Comparison of ENCODE assay signal across 1 cellular context in genomic region chr6:158644227-158645063, GRCh38.
TF ChIP-seq lines count a peak whose summit lies in the region.

Gene DYNLT1, minus strand, starts transcription at chr6:158644743. Its CDS starts 35 bp downstream, at chr6:158644708.

TF ChIP-seq in HEK293, 187 proteins besides CTCF, POLR2A, EP300 and RAD21 (continued from another document):
- TF ChIP-seq ZNF558 (tag by site-specific recombination; IDR thresholded peaks at IDR 0.05) (no peak), ZNF837 (tag by site-specific recombination; IDR thresholded peaks at IDR 0.05) (0 out of 2 replicates have a peak, but pooled peaks have one; percentile 79), ZNF514 (tag by site-specific recombination; IDR thresholded peaks at IDR 0.05) (no peak), ZNF423 (tag by site-specific recombination; IDR thresholded peaks at IDR 0.05) (no peak), ZNF404 (tag by site-specific recombination; IDR thresholded peaks at IDR 0.05) (no peak), TCF7L2 (IDR thresholded peaks at IDR 0.05; ENCODE audit: borderline replicate concordance, low read depth, low read length) (no peak), BCL6B (tag by site-specific recombination; IDR thresholded peaks at IDR 0.05) (no peak), ZNF18 (tag by site-specific recombination; IDR thresholded peaks at IDR 0.05) (0 out of 2 replicates have a peak, but pooled peaks have one; percentile 21), ZSCAN23 (tag by site-specific recombination; IDR thresholded peaks at IDR 0.05) (peak; percentile 64; the same call in 1 of the 2 replicates), ZNF157 (tag by site-specific recombination; IDR thresholded peaks at IDR 0.05) (no peak), ZFP3 (tag by site-specific recombination; IDR thresholded peaks at IDR 0.05; ENCODE audit: low read depth) (no peak), ZBTB20 (tag by site-specific recombination; IDR thresholded peaks at IDR 0.05) (peak; percentile 84), ZNF146 (tag by site-specific recombination; IDR thresholded peaks at IDR 0.05) (peak; percentile 30; the same call in 1 of the 2 replicates), GLIS2 (tag by site-specific recombination; IDR thresholded peaks at IDR 0.05) (peak; percentile 91), ZNF623 (tag by site-specific recombination; IDR thresholded peaks at IDR 0.05) (peak; percentile 30; the same call in 1 of the 2 replicates), ZNF121 (tag by site-specific recombination; IDR thresholded peaks at IDR 0.05) (no peak), ZNF138 (tag by site-specific recombination; IDR thresholded peaks at IDR 0.05; ENCODE audit: borderline replicate concordance) (no peak), ZBTB44 (tag by site-specific recombination; IDR thresholded peaks at IDR 0.05) (no peak), IKZF3 (tag by site-specific recombination; IDR thresholded peaks at IDR 0.05) (peak; percentile 44), KLF7 (tag by site-specific recombination; IDR thresholded peaks at IDR 0.05; ENCODE audit: borderline replicate concordance) (peak; percentile 84)
- TF ChIP-seq, protein P1, sequence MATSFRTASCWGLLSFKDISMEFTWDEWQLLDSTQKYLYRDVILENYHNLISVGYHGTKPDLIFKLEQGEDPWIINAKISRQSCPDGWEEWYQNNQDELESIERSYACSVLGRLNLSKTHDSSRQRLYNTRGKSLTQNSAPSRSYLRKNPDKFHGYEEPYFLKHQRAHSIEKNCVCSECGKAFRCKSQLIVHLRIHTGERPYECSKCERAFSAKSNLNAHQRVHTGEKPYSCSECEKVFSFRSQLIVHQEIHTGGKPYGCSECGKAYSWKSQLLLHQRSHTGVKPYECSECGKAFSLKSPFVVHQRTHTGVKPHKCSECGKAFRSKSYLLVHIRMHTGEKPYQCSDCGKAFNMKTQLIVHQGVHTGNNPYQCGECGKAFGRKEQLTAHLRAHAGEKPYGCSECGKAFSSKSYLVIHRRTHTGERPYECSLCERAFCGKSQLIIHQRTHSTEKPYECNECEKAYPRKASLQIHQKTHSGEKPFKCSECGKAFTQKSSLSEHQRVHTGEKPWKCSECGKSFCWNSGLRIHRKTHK (tag by site-specific recombination; IDR thresholded peaks at IDR 0.05): no peak
- TF ChIP-seq, protein P2, sequence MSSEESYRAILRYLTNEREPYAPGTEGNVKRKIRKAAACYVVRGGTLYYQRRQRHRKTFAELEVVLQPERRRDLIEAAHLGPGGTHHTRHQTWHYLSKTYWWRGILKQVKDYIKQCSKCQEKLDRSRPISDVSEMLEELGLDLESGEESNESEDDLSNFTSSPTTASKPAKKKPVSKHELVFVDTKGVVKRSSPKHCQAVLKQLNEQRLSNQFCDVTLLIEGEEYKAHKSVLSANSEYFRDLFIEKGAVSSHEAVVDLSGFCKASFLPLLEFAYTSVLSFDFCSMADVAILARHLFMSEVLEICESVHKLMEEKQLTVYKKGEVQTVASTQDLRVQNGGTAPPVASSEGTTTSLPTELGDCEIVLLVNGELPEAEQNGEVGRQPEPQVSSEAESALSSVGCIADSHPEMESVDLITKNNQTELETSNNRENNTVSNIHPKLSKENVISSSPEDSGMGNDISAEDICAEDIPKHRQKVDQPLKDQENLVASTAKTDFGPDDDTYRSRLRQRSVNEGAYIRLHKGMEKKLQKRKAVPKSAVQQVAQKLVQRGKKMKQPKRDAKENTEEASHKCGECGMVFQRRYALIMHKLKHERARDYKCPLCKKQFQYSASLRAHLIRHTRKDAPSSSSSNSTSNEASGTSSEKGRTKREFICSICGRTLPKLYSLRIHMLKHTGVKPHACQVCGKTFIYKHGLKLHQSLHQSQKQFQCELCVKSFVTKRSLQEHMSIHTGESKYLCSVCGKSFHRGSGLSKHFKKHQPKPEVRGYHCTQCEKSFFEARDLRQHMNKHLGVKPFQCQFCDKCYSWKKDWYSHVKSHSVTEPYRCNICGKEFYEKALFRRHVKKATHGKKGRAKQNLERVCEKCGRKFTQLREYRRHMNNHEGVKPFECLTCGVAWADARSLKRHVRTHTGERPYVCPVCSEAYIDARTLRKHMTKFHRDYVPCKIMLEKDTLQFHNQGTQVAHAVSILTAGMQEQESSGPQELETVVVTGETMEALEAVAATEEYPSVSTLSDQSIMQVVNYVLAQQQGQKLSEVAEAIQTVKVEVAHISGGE (tag by site-specific recombination; conservative IDR thresholded peaks at IDR 0.05; ENCODE audit: low read depth): peak; percentile 59
- TF ChIP-seq, protein P3, sequence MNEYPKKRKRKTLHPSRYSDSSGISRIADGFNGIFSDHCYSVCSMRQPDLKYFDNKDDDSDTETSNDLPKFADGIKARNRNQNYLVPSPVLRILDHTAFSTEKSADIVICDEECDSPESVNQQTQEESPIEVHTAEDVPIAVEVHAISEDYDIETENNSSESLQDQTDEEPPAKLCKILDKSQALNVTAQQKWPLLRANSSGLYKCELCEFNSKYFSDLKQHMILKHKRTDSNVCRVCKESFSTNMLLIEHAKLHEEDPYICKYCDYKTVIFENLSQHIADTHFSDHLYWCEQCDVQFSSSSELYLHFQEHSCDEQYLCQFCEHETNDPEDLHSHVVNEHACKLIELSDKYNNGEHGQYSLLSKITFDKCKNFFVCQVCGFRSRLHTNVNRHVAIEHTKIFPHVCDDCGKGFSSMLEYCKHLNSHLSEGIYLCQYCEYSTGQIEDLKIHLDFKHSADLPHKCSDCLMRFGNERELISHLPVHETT (tag by site-specific recombination; IDR thresholded peaks at IDR 0.05): 0 out of 2 replicates have a peak, but pooled peaks have one; percentile 74
- TF ChIP-seq, protein P4, sequence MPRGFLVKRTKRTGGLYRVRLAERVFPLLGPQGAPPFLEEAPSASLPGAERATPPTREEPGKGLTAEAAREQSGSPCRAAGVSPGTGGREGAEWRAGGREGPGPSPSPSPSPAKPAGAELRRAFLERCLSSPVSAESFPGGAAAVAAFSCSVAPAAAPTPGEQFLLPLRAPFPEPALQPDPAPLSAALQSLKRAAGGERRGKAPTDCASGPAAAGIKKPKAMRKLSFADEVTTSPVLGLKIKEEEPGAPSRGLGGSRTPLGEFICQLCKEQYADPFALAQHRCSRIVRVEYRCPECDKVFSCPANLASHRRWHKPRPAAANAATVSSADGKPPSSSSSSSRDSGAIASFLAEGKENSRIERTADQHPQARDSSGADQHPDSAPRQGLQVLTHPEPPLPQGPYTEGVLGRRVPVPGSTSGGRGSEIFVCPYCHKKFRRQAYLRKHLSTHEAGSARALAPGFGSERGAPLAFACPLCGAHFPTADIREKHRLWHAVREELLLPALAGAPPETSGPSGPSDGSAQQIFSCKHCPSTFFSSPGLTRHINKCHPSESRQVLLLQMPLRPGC (tag by site-specific recombination; IDR thresholded peaks at IDR 0.05): peak; percentile 66; the same call in 1 of the 2 replicates
- TF ChIP-seq, protein P5, sequence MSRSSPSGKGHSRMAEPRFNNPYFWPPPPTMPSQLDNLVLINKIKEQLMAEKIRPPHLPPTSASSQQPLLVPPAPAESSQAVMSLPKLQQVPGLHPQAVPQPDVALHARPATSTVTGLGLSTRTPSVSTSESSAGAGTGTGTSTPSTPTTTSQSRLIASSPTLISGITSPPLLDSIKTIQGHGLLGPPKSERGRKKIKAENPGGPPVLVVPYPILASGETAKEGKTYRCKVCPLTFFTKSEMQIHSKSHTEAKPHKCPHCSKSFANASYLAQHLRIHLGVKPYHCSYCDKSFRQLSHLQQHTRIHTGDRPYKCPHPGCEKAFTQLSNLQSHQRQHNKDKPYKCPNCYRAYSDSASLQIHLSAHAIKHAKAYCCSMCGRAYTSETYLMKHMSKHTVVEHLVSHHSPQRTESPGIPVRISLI (tag by site-specific recombination; IDR thresholded peaks at IDR 0.05): no peak
- TF ChIP-seq, protein P6, sequence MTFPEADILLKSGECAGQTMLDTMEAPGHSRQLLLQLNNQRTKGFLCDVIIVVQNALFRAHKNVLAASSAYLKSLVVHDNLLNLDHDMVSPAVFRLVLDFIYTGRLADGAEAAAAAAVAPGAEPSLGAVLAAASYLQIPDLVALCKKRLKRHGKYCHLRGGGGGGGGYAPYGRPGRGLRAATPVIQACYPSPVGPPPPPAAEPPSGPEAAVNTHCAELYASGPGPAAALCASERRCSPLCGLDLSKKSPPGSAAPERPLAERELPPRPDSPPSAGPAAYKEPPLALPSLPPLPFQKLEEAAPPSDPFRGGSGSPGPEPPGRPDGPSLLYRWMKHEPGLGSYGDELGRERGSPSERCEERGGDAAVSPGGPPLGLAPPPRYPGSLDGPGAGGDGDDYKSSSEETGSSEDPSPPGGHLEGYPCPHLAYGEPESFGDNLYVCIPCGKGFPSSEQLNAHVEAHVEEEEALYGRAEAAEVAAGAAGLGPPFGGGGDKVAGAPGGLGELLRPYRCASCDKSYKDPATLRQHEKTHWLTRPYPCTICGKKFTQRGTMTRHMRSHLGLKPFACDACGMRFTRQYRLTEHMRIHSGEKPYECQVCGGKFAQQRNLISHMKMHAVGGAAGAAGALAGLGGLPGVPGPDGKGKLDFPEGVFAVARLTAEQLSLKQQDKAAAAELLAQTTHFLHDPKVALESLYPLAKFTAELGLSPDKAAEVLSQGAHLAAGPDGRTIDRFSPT (tag by site-specific recombination; IDR thresholded peaks at IDR 0.05): peak; percentile 97
TF ChIP-seq in HEK293: peak in this region for 83.
